Comparison of ENCODE assay signal across 2 cellular contexts in the genomic region with DNA sequence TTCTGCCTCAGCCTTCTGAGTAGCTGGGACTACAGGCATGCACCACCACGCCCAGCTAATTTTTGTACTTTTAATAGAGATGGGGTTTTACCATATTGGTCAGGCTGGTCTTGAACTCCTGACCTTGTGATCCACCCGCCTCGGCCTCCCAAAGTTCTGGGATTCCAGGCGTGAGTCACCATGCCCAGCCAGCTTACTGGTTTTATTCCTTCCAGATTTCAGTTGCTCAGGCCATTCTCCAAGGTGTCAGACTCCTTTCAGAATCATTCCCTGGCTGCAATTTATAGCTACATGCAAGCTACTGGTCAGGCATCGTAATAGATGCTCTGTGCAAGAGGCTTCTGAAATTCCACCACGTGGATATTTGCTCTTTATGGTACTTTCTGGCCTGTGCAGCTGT.
TF ChIP-seq lines count a peak whose summit lies in the region.

No MANE protein-coding gene starts in this region.

TF ChIP-seq in HCT116, 20 proteins besides CTCF, POLR2A, EP300 and RAD21:
- 0 out of 2 replicates have a peak, but pooled peaks have one; percentile 3 for TF ChIP-seq POLR2AphosphoS5 (IDR thresholded peaks at IDR 0.05; ENCODE audit: low read depth, low read length)
TF ChIP-seq in HCT116: peak in this region for 1; not testable (repeated sequence) for 19.

TF ChIP-seq in SK-N-SH, 30 proteins besides CTCF, POLR2A, EP300 and RAD21:
- TF ChIP-seq TCF12 (IDR thresholded peaks at IDR 0.05) (peak; percentile 20; the same call in 1 of the 2 replicates), JUND (IDR thresholded peaks at IDR 0.05) (0 out of 2 replicates have a peak, but pooled peaks have one; percentile 2)
TF ChIP-seq in SK-N-SH: peak in this region for 2; not testable (repeated sequence) for 28.
